Comparison of ENCODE assay signal across 26 cellular contexts in the genomic region with DNA sequence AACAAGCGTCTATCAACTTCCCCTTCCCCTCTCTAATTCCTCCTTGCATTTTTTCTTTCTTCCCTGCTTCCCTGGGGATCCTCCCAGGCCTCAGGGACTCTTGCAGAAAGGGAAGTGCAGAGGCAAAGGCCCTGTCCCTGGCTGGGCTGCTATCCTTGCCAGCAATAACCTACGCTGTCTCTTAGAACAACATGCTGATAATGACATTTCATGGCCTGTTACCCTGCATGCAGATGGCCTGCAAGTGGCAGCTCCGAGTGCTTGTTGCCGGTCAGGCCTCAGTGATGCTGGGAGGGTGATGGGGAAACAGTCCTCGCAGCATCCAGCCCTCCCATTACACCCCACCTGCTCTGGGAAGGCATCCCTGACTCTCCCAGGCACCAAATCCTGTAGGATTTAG.
"Had no signal": no experiment of that assay in that cellular context is flagged by ENCODE, and none has a peak within 500 bp of the region (broad histone marks: within the 10 kb centered on the region; RNA-seq: fewer than 3 reads in every experiment).

No MANE protein-coding gene starts in this region.

- DNase-seq: activated CD4-positive, alpha-beta memory T cell treated with anti-CD3 and anti-CD28 coated beads for 36 hours; activated CD4-positive, alpha-beta T cell treated with anti-CD3 and anti-CD28 coated beads for 36 hours; activated CD4-positive, alpha-beta T cell treated with anti-CD3 and anti-CD28 coated beads, Interleukin-2, amount 10 ng/mL, durations not matched to agents 24 days and 14 days; activated CD4-positive, CD25-positive, alpha-beta regulatory T cell; activated CD4-positive, CD25-positive, alpha-beta regulatory T cell treated with anti-CD3 and anti-CD28 coated beads, Interleukin-2, amount 50 U/mL, for 72 hours; activated CD8-positive, alpha-beta memory T cell treated with anti-CD3 and anti-CD28 coated beads, Interleukin-2, amount 10 ng/mL, durations not matched to agents 7 days and 5 days; activated CD8-positive, alpha-beta memory T cell treated with anti-CD3 and anti-CD28 coated beads, Interleukin-2, amount 50 U/mL, for 4 hours; activated CD8-positive, alpha-beta T cell treated with anti-CD3 and anti-CD28 coated beads, Interleukin-2, amount 10 ng/mL, durations not matched to agents 7 days and 5 days; activated gamma-delta T cell treated with Interleukin-2 at 50 U/mL for 16 hours; activated naive CD4-positive, alpha-beta T cell treated with anti-CD3 and anti-CD28 coated beads, Interleukin-2, amount 50 U/mL, for 16 hours; activated naive CD4-positive, alpha-beta T cell treated with Interleukin-2 at 50 U/mL for 16 hours; activated T-cell treated with anti-CD3 and anti-CD28 coated beads, Interleukin-2, amount 50 U/mL, for 1 hour; activated T-cell treated with anti-CD3 and anti-CD28 coated beads, Interleukin-2, amount 50 U/mL, for 48 hours; amniotic stem cell; anterior cingulate cortex; brain microvascular endothelial cell; colonic mucosa; effector memory CD4-positive, alpha-beta T cell; esophagus squamous epithelium; foreskin melanocyte; heart right ventricle; T-helper 2 cell had no signal

- H3K4me3 Mint-ChIP-seq: activated CD4-positive, alpha-beta memory T cell treated with anti-CD3 and anti-CD28 coated beads for 36 hours; activated CD4-positive, alpha-beta T cell treated with anti-CD3 and anti-CD28 coated beads for 36 hours; activated CD4-positive, alpha-beta T cell treated with anti-CD3 and anti-CD28 coated beads, Interleukin-2, amount 10 ng/mL, durations not matched to agents 24 days and 14 days; activated CD8-positive, alpha-beta memory T cell treated with anti-CD3 and anti-CD28 coated beads, Interleukin-2, amount 10 ng/mL, durations not matched to agents 7 days and 5 days; activated CD8-positive, alpha-beta T cell treated with anti-CD3 and anti-CD28 coated beads, Interleukin-2, amount 10 ng/mL, durations not matched to agents 7 days and 5 days; activated naive CD8-positive, alpha-beta T cell; central memory CD8-positive, alpha-beta T cell had no signal

- H3K4me3 ChIP-seq: colonic mucosa, esophagus squamous epithelium, gastroesophageal sphincter, heart right ventricle, hepatocyte had no signal

- H3K9me3 Mint-ChIP-seq: activated CD4-positive, alpha-beta T cell treated with anti-CD3 and anti-CD28 coated beads, Interleukin-2, amount 10 ng/mL, durations not matched to agents 24 days and 14 days had no signal

- H3K36me3 Mint-ChIP-seq: activated CD4-positive, alpha-beta memory T cell treated with anti-CD3 and anti-CD28 coated beads for 36 hours; activated CD8-positive, alpha-beta memory T cell treated with anti-CD3 and anti-CD28 coated beads, Interleukin-2, amount 10 ng/mL, durations not matched to agents 7 days and 5 days had no signal

- H3K27ac Mint-ChIP-seq: activated CD4-positive, alpha-beta memory T cell treated with anti-CD3 and anti-CD28 coated beads for 36 hours; activated CD4-positive, alpha-beta T cell treated with anti-CD3 and anti-CD28 coated beads for 36 hours; activated CD4-positive, alpha-beta T cell treated with anti-CD3 and anti-CD28 coated beads, Interleukin-2, amount 10 ng/mL, durations not matched to agents 24 days and 14 days; activated CD8-positive, alpha-beta memory T cell treated with anti-CD3 and anti-CD28 coated beads, Interleukin-2, amount 10 ng/mL, durations not matched to agents 7 days and 5 days; activated CD8-positive, alpha-beta T cell treated with anti-CD3 and anti-CD28 coated beads, Interleukin-2, amount 10 ng/mL, durations not matched to agents 7 days and 5 days; activated naive CD8-positive, alpha-beta T cell had no signal

- H3K4me1 Mint-ChIP-seq: activated CD4-positive, alpha-beta T cell treated with anti-CD3 and anti-CD28 coated beads for 36 hours; activated CD4-positive, alpha-beta T cell treated with anti-CD3 and anti-CD28 coated beads, Interleukin-2, amount 10 ng/mL, durations not matched to agents 24 days and 14 days; activated CD8-positive, alpha-beta memory T cell treated with anti-CD3 and anti-CD28 coated beads, Interleukin-2, amount 10 ng/mL, durations not matched to agents 7 days and 5 days; central memory CD8-positive, alpha-beta T cell had no signal
